In genomic region chr12:110284597-110284996, GRCh38 we compare ENCODE assay signal across 2 cellular contexts.
A peak's percentile ranks its signal among the peaks of the same experiment; 100 is the strongest.
TF ChIP-seq lines count a peak whose summit lies in the region.

No MANE protein-coding gene starts in this region.

TF ChIP-seq in A549, 52 proteins besides CTCF, POLR2A, EP300 and RAD21 (continued from another document):
- TF ChIP-seq PBX3 (IDR thresholded peaks at IDR 0.05), result no peak
- no peak for TF ChIP-seq ZC3H11A (IDR thresholded peaks at IDR 0.05)
- no peak for TF ChIP-seq CEBPB (IDR thresholded peaks at IDR 0.05)

TF ChIP-seq in HEK293, 187 proteins besides CTCF, POLR2A, EP300 and RAD21 (continued from another document):
- no peak for TF ChIP-seq ZNF280C (tag by site-specific recombination; IDR thresholded peaks at IDR 0.05)
- TF ChIP-seq ZSCAN23 (tag by site-specific recombination; IDR thresholded peaks at IDR 0.05), result no peak
- TF ChIP-seq KLF1 (tag by site-specific recombination; IDR thresholded peaks at IDR 0.05), result no peak
- no peak for TF ChIP-seq ZNF548 (tag by site-specific recombination; IDR thresholded peaks at IDR 0.05)
- no peak for TF ChIP-seq ZNF175 (tag by site-specific recombination; IDR thresholded peaks at IDR 0.05)
- TF ChIP-seq GLIS1 (tag by site-specific recombination; IDR thresholded peaks at IDR 0.05), result peak; percentile 38; the same call in 1 of the 2 replicates
- TF ChIP-seq ZBTB48 (tag by site-specific recombination; IDR thresholded peaks at IDR 0.05), result no peak
- no peak for TF ChIP-seq ZBTB17 (tag by site-specific recombination; IDR thresholded peaks at IDR 0.05)
- TF ChIP-seq ZNF133 (tag by site-specific recombination; IDR thresholded peaks at IDR 0.05), result no peak
- TF ChIP-seq ZNF701 (tag by site-specific recombination; IDR thresholded peaks at IDR 0.05), result no peak
- peak; percentile 63; the same call in 1 of the 2 replicates for TF ChIP-seq OSR2 (tag by site-specific recombination; IDR thresholded peaks at IDR 0.05)
- peak; percentile 46; the same call in 1 of the 2 replicates for TF ChIP-seq SCRT1 (tag by site-specific recombination; IDR thresholded peaks at IDR 0.05; ENCODE audit: borderline replicate concordance)
- TF ChIP-seq PRDM6 (tag by site-specific recombination; IDR thresholded peaks at IDR 0.05), result peak; percentile 81
- peak; percentile 96 for TF ChIP-seq WT1 (tag by site-specific recombination; IDR thresholded peaks at IDR 0.05)
- TF ChIP-seq GLI4 (tag by site-specific recombination; IDR thresholded peaks at IDR 0.05), result no peak
